9 cellular contexts compared by ENCODE assay signal in the genomic region with DNA sequence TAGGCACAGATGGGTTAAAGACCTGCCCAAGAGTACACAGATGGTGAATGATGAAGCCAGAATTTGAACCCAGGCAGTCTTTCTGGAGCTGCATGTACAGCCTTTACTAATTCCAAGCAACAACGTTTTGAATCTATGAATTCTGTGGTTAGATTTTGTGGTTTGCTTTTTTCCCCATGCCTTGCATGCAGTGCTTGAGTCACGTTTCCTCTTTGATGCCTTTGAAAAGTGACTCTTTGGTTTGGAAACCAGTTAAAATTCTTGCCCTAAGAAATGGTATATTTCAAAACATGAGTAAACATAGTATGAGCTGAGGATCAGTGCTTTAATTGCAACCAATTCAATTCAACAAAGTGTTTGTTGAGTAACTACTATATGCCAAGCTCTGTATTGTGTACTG. TPM values are rescaled to one million over a fixed set of nuclear protein-coding genes. Genes with fewer than 3 reads are reported as not detected.
DNase-seq lines count a peak whose midpoint lies in the region; ATAC-seq and TF ChIP-seq lines count a peak whose summit lies in the region.
"Had no signal": no experiment of that assay in that cellular context is flagged by ENCODE, and none has a peak within 500 bp of the region (broad histone marks: within the 10 kb centered on the region; RNA-seq: fewer than 3 reads in every experiment).

No MANE protein-coding gene starts in this region.

- ATAC-seq in activated naive CD4-positive, alpha-beta T cell treated with anti-CD3 and anti-CD28 coated beads, Interleukin-2, amount 50 U/mL, for 72 hours: peak; percentile 82 to 91

- no peaks in the 10 kb centered on the region for H3K79me2 ChIP-seq in osteoblast (ENCODE audit: insufficient read depth, low read length)

- no peaks in the 10 kb centered on the region for H4K20me1 ChIP-seq in osteoblast (ENCODE audit: insufficient read depth, low read length)

- TF ChIP-seq POLR2A in thyroid gland (IDR thresholded peaks at IDR 0.05): no peak

- H3K27me3 ChIP-seq in osteoblast (ENCODE audit: insufficient read depth, low read length) (no peaks in the 10 kb centered on the region), thyroid gland (no peaks in the 10 kb centered on the region)

- peak overlapping the region; percentile 49 for H3K4me2 ChIP-seq in osteoblast (ENCODE audit: insufficient read depth, low read length)

- H3K9me3 Mint-ChIP-seq in activated naive CD4-positive, alpha-beta T cell treated with anti-CD3 and anti-CD28 coated beads, Interleukin-2, amount 50 U/mL, for 72 hours: no peaks in the 10 kb centered on the region

- peak overlapping the region in 1 of 2 donors; percentile 24 for H3K27ac Mint-ChIP-seq in activated naive CD4-positive, alpha-beta T cell treated with anti-CD3 and anti-CD28 coated beads, Interleukin-2, amount 50 U/mL, for 72 hours
- H3K27ac Mint-ChIP-seq: IgD-negative memory B cell had no signal

- DNase-seq in GM03348 (ENCODE audit: low spot score): peak; percentile 66
- DNase-seq in NOMO-1 treated with dmso at 0.1 percent for 144 hours (lab: John Stamatoyannopoulos, UW; ENCODE audit: unreplicated experiment): peak; percentile 75
- peak in 1 of 2 donors; percentile 30 for DNase-seq in activated naive CD4-positive, alpha-beta T cell treated with anti-CD3 and anti-CD28 coated beads, Interleukin-2, amount 50 U/mL, for 72 hours (ENCODE audit: low spot score in 2 of 2)
- DNase-seq in osteoblast (ENCODE audit: insufficient read length, low spot score, missing footprints): peak; percentile 87
- no peak for DNase-seq in anterior cingulate cortex (lab: John Stamatoyannopoulos, UW)
- DNase-seq in thyroid gland: no peak
- DNase-seq in GM20000 (ENCODE audit: low spot score): no peak
- DNase-seq in NCI-H128 (lab: John Stamatoyannopoulos, UW; ENCODE audit: unreplicated experiment): no peak

- WGBS in thyroid gland, 2 donors: 67 to 86% methylated on average over 2 of the region's 2 CpGs

- no peak overlapping the region for H2AFZ ChIP-seq in osteoblast (ENCODE audit: low read length)

- H3K4me1 ChIP-seq in osteoblast (ENCODE audit: insufficient read depth, low read length): peaks cover 11% of the 10 kb centered on the region
- H3K4me1 ChIP-seq in thyroid gland: no peaks in the 10 kb centered on the region

- H3K36me3 ChIP-seq in osteoblast (ENCODE audit: insufficient read depth, low read length): no peaks in the 10 kb centered on the region
- no peaks in the 10 kb centered on the region for H3K36me3 ChIP-seq in thyroid gland

- intact Hi-C loops in thyroid gland (cut with DNase I): no loop called here

- peak overlapping the region; percentile 59 for H3K27ac ChIP-seq in osteoblast (ENCODE audit: low read depth, low read length)
- H3K27ac ChIP-seq in thyroid gland: no peak overlapping the region

- no peaks in the 10 kb centered on the region for H3K9me3 ChIP-seq in osteoblast (ENCODE audit: low read depth, low read length)
- no peaks in the 10 kb centered on the region for H3K9me3 ChIP-seq in thyroid gland

- H3K4me3 ChIP-seq in osteoblast (ENCODE audit: insufficient read depth, low read length) (no peak overlapping the region), thyroid gland (replicated peaks in 1 of 3) (no peak overlapping the region)

- no peaks in the 10 kb centered on the region for H3K36me3 Mint-ChIP-seq in activated naive CD4-positive, alpha-beta T cell treated with anti-CD3 and anti-CD28 coated beads, Interleukin-2, amount 50 U/mL, for 72 hours
- H3K36me3 Mint-ChIP-seq: IgD-negative memory B cell had no signal

- TF ChIP-seq CTCF in osteoblast (IDR thresholded peaks at IDR 0.05; ENCODE audit: extremely low read depth, low read depth, low read length) (no peak), thyroid gland (IDR thresholded peaks at IDR 0.05) (no peak), GM20000 (IDR thresholded peaks at IDR 0.05; ENCODE audit: extremely low read depth, missing control alignments) (no peak)

RNA-seq across cellular contexts. Expression of a gene that starts 48.2 kb away (rescaled TPM):
- total RNA-seq in activated naive CD4-positive, alpha-beta T cell treated with anti-CD3 and anti-CD28 coated beads, Interleukin-2, amount 50 U/mL, for 72 hours: 10 to 100 TPM; 40.6 to 57.5 TPM
- total RNA-seq in osteoblast (31.5 TPM in 2 replicates), thyroid gland (10 to 100 TPM; 36.6 to 71.4 (median 45.1) TPM)

Comparison
In these comparisons a context has a peak if more than half of its experiments do, and no peak if none do; other contexts are left out.
1. DNase-seq: peak in GM03348 (single experiment), NOMO-1 treated with dmso at 0.1 percent for 144 hours (single experiment) and osteoblast (single experiment); none in anterior cingulate cortex (0 of 58), thyroid gland (0 of 2), GM20000 (single experiment) and NCI-H128 (single experiment).